8 cellular contexts compared by ENCODE assay signal in genomic region chr6:43013843-43014433, GRCh38. TPM values are rescaled to one million over a fixed set of nuclear protein-coding genes. Genes with fewer than 3 reads are reported as not detected.
DNase-seq lines count a peak whose midpoint lies in the region; ATAC-seq lines count a peak whose summit lies in the region.

KLHDC3 (plus strand) TSS chr6:43014249; CDS start chr6:43017193, 2,944 bp downstream.
MEA1 (minus strand) TSS chr6:43013946; CDS start chr6:43013813, 133 bp downstream.

- H3K27me3 ChIP-seq in rectal smooth muscle tissue (ENCODE audit: control insufficient read depth, insufficient read depth, low read length) (no peaks in the 10 kb centered on the region), aorta (ENCODE audit: control insufficient read depth in 1 of 2, insufficient read depth in 2 of 2, low read length in 1 of 2) (no peaks in the 10 kb centered on the region)

- DNase-seq in NCI-H2081 (lab: John Stamatoyannopoulos, UW), result peak; percentile 99 to 100
- DNase-seq in T1000 (lab: John Stamatoyannopoulos, UW), result peak; percentile 99
- DNase-seq in astrocyte of the hippocampus (ENCODE audit: low read depth, low spot score), result peak; percentile 100
- DNase-seq in hepatic stellate cell (ENCODE audit: low spot score), result peak; percentile 99
- peak; percentile 99 to 100 for DNase-seq in aorta

- H3K9ac ChIP-seq in rectal smooth muscle tissue (ENCODE audit: low read length), result peak within 1 kb of the TSS; percentile 45

- peak within 1 kb of the TSS; percentile 73 for H3K27ac ChIP-seq in rectal smooth muscle tissue (ENCODE audit: low read depth, low read length)
- peak within 1 kb of the TSS in 1 of 2 donors; percentile 31 for H3K27ac ChIP-seq in aorta (ENCODE audit: low read depth in 1 of 2, low read length in 2 of 2)

- H3K36me3 ChIP-seq in rectal smooth muscle tissue (ENCODE audit: control insufficient read depth, insufficient read depth, low read length) (peaks cover 21% of the 10 kb centered on the region), aorta (ENCODE audit: control insufficient read depth in 1 of 2, insufficient read depth in 2 of 2, low read length in 1 of 2) (peaks cover 0 to 3% of the 10 kb centered on the region in 2 donors)

- ATAC-seq in GM18508 (IDR thresholded peaks at IDR 0.05; ENCODE audit: insufficient read depth, unreplicated experiment), result peak; percentile 88
- peak; percentile 89 for ATAC-seq in HG03025 (IDR thresholded peaks at IDR 0.05; ENCODE audit: low FRiP score, unreplicated experiment)
- ATAC-seq in aorta (ENCODE audit: low FRiP score), result peak; percentile 97

- intact Hi-C loops in aorta (cut with DNase I), result loop anchor here (1.0 to 5.0 kb wide), 4 partner anchors 37 to 85 kb away; partner anchors contain the start of genes CNPY3 (in 1 of the 2), CUL7 (in 1 of the 2) and PEX6 (in 1 of the 2)

- H3K4me3 ChIP-seq in rectal smooth muscle tissue (ENCODE audit: low read length) (peak within 1 kb of the TSS; percentile 89), aorta (ENCODE audit: low read length in 2 of 2) (peak within 1 kb of the TSS; percentile 90 to 94)

- WGBS in aorta, 2 donors, result 0% methylated on average over 51 of the region's 51 CpGs

- peaks cover 17% of the 10 kb centered on the region for H3K4me1 ChIP-seq in rectal smooth muscle tissue (ENCODE audit: control insufficient read depth, insufficient read depth, low read length)
- no peaks in the 10 kb centered on the region for H3K4me1 ChIP-seq in aorta (ENCODE audit: control insufficient read depth in 1 of 2, insufficient read depth in 2 of 2, low read length in 2 of 2)

- H3K9me3 ChIP-seq in aorta (ENCODE audit: control insufficient read depth, low read length), result no peaks in the 10 kb centered on the region

RNA-seq across cellular contexts. Expression of gene KLHDC3, which starts in this region (rescaled TPM):
- total RNA-seq in aorta, result 10 to 100 TPM; 55.7 to 61.7 TPM
- 10 to 100 TPM; 74.6 to 95.9 TPM for polyA plus RNA-seq in aorta

RNA-seq across cellular contexts. Expression of gene MEA1, which starts in this region (rescaled TPM):
- 10 to 100 TPM; 44.5 to 44.6 TPM for total RNA-seq in aorta
- polyA plus RNA-seq in aorta, result 100 to 1,000 TPM in 1 of 2 donors, 10 to 100 TPM in 1; 93.5 to 110 TPM
